Comparison of ENCODE assay signal across 25 cellular contexts in genomic region chr14:72061718-72062117, GRCh38.
"Had no signal": no experiment of that assay in that cellular context is flagged by ENCODE, and none has a peak within 500 bp of the region (broad histone marks: within the 10 kb centered on the region; RNA-seq: fewer than 3 reads in every experiment).

No MANE protein-coding gene starts in this region.

- H3K36me3 ChIP-seq: neural progenitor cell, ovary, right lobe of liver, sigmoid colon, stomach, thoracic aorta, thyroid gland, tibial nerve, upper lobe of left lung, uterus had no signal

- ATAC-seq: natural killer cell; psoas muscle; right lobe of liver; stimulated activated effector memory CD8-positive, alpha-beta T cell treated with anti-CD3 and anti-CD28 coated beads, Interleukin-12 subunit alpha, Interleukin-12 subunit beta, amount 100 ng/mL, for 72 hours; stimulated activated naive B cell treated with anti-CD40 and anti-IgM and Interleukin-4, amounts not matched to agents 10 μg/mL and 1 μg/mL and 100 μg/mL, for 72 hours had no signal

- H3K4me3 ChIP-seq: neural progenitor cell, ovary, psoas muscle, right lobe of liver, sigmoid colon, stomach, thoracic aorta, thyroid gland, tibial nerve, upper lobe of left lung, uterus had no signal

- DNase-seq: natural killer cell; occipital lobe; ovary; posterior cingulate gyrus; psoas muscle; right cardiac atrium; right lobe of liver; sigmoid colon; small intestine; stimulated activated CD4-positive, alpha-beta T cell treated with anti-CD3 and anti-CD28 coated beads, Interleukin-15, amount 100 ng/mL, for 24 hours; stimulated activated CD4-positive, alpha-beta T cell treated with anti-CD3 and anti-CD28 coated beads, Interleukin-2, amount 100 ng/mL, for 24 hours; stimulated activated CD4-positive, alpha-beta T cell treated with anti-CD3 and anti-CD28 coated beads, Interleukin-2, amount 100 ng/mL, for 48 hours; stimulated activated CD4-positive, alpha-beta T cell treated with anti-CD3 and anti-CD28 coated beads, Interleukin-4, amount 100 ng/mL, for 24 hours; stimulated activated naive B cell treated with anti-CD40 and anti-IgM and Interleukin-4, amounts not matched to agents 10 μg/mL and 1 μg/mL and 100 μg/mL, for 72 hours; stimulated activated naive CD4-positive, alpha-beta T cell treated with Interleukin-2 at 50 U/mL for 16 hours; stomach; thyroid gland; trophoblast cell; upper lobe of left lung; uterus had no signal

- H3K27ac ChIP-seq: neural progenitor cell, ovary, parathyroid adenoma, psoas muscle, right lobe of liver, stomach, thoracic aorta, thyroid gland, tibial nerve, upper lobe of left lung, uterus had no signal

- FAIRE-seq: small intestine had no signal

- H3K27me3 ChIP-seq: neural progenitor cell, ovary, right lobe of liver, sigmoid colon, stomach, thyroid gland, tibial nerve, upper lobe of left lung, uterus had no signal

- H3K9me3 ChIP-seq: ovary, psoas muscle, right lobe of liver, sigmoid colon, stomach, thoracic aorta, thyroid gland, tibial nerve, upper lobe of left lung, uterus had no signal
